Comparison of ENCODE assay signal across 8 cellular contexts in genomic region chr1:236064674-236065508, GRCh38. TPM values are rescaled to one million over a fixed set of nuclear protein-coding genes. Genes with fewer than 3 reads are reported as not detected.
A peak's percentile ranks its signal among the peaks of the same experiment; 100 is the strongest.
DNase-seq lines count a peak whose midpoint lies in the region; ATAC-seq and TF ChIP-seq lines count a peak whose summit lies in the region.

TSS of gene NID1 (minus strand) at chr1:236065090. CDS start at chr1:236065079, 11 bp downstream.

- peak within 1 kb of the TSS; percentile 54 to 72 (median 55) for H3K4me3 ChIP-seq in mammary epithelial cell (replicated peaks in 1 of 3; ENCODE audit: insufficient read depth in 1 of 3, low read depth in 2 of 3, low read length in 3 of 3)
- peak within 1 kb of the TSS; percentile 60 for H3K4me3 ChIP-seq in iPS-15b (ENCODE audit: low read depth, low read length)
- H3K4me3 ChIP-seq in retinal pigment epithelial cell (ENCODE audit: low read length): peak within 1 kb of the TSS; percentile 62

- H3K27me3 ChIP-seq in mammary epithelial cell (ENCODE audit: insufficient read depth, low read length) (peaks cover 15% of the 10 kb centered on the region), iPS-15b (ENCODE audit: control insufficient read depth, insufficient read depth, low read length) (peaks cover 28% of the 10 kb centered on the region)

- peaks cover 15% of the 10 kb centered on the region for H3K4me1 ChIP-seq in mammary epithelial cell (ENCODE audit: insufficient read depth, low read length)
- H3K4me1 ChIP-seq in iPS-15b (ENCODE audit: control insufficient read depth, insufficient read depth, low read length): no peaks in the 10 kb centered on the region

- H3K4me2 ChIP-seq in mammary epithelial cell (ENCODE audit: insufficient read depth, low read depth, low read length): peak within 1 kb of the TSS; percentile 99

- no peaks in the 10 kb centered on the region for H3K9me3 ChIP-seq in mammary epithelial cell (replicated peaks; ENCODE audit: insufficient read depth, low read length)
- no peaks in the 10 kb centered on the region for H3K9me3 ChIP-seq in iPS-15b (ENCODE audit: control insufficient read depth, insufficient read depth, low read length)

- in situ Hi-C loops in mammary epithelial cell (cut with MboI; ENCODE audit: low sequenced_read_pairs in 2 of 2): no loop called here

- H3K27ac ChIP-seq in mammary epithelial cell (ENCODE audit: insufficient read depth, low read depth, low read length): no peak within 1 kb of the TSS

- peak within 1 kb of the TSS; percentile 20 for H3K9ac ChIP-seq in mammary epithelial cell (ENCODE audit: insufficient read depth, low read length)
- peak within 1 kb of the TSS; percentile 47 for H3K9ac ChIP-seq in iPS-15b (ENCODE audit: low read depth, low read length)

- no peaks in the 10 kb centered on the region for H3K79me2 ChIP-seq in mammary epithelial cell (ENCODE audit: insufficient read depth, low read length)

- DNase-seq in ELR (ENCODE audit: low read depth) (peak; percentile 84), SKM-1 treated with dmso at 0.1 percent for 144 hours (lab: John Stamatoyannopoulos, UW; ENCODE audit: unreplicated experiment) (peak; percentile 59), mammary epithelial cell (peak; percentile 42), retinal pigment epithelial cell (ENCODE audit: low read depth) (no peak), Kasumi-1 (lab: John Stamatoyannopoulos, UW) (no peak)

- CTCF ChIA-PET in mammary epithelial cell (lab: Charles Lee; ENCODE audit: low non-redundant PET): no interaction called here

- no peaks in the 10 kb centered on the region for H4K20me1 ChIP-seq in mammary epithelial cell (ENCODE audit: insufficient read depth, low read length)

- dilution Hi-C loops in mammary epithelial cell (cut with HindIII; ENCODE audit: low sequenced_read_pairs): no loop called here

- intact Hi-C loops in mammary epithelial cell (cut with micrococcal nuclease): loop anchor here (2.0 to 10.0 kb wide), 2 partner anchors 94 to 200 kb away; partner anchors contain the start of gene LYST

- BruUV-seq in mammary epithelial cell (replicated peaks; lab: Mats Ljungman, UMichigan): no TSS peak

- ATAC-seq in HG02610 (IDR thresholded peaks at IDR 0.05; ENCODE audit: unreplicated experiment) (peak; percentile 17), HG03196 (IDR thresholded peaks at IDR 0.05; ENCODE audit: unreplicated experiment) (no peak)

- peak within 1 kb of the TSS; percentile 90 for H2AFZ ChIP-seq in mammary epithelial cell (ENCODE audit: low read depth, low read length)

- no peaks in the 10 kb centered on the region for H3K36me3 ChIP-seq in mammary epithelial cell (ENCODE audit: insufficient read depth, low read length)
- H3K36me3 ChIP-seq in iPS-15b (ENCODE audit: control insufficient read depth, insufficient read depth, low read length): no peaks in the 10 kb centered on the region

- TF ChIP-seq CTCF in mammary epithelial cell (conservative IDR thresholded peaks at IDR 0.05 in 1 of 2, IDR thresholded peaks at IDR 0.05 in 1 of 2; ENCODE audit: extremely low read depth in 1 of 2, insufficient read depth in 1 of 2, low read depth in 1 of 2, low read length in 2 of 2) (no peak), retinal pigment epithelial cell (conservative IDR thresholded peaks at IDR 0.05; ENCODE audit: low read depth, low read length) (peak; percentile 23)

- WGBS in mammary epithelial cell (ENCODE audit: low coverage, missing lambda C conversion rate): 7% methylated on average over 31 of the region's 100 CpGs

RNA-seq across cellular contexts. Expression of gene NID1, which starts in this region (rescaled TPM):
- total RNA-seq in mammary epithelial cell: 10 to 100 TPM in 1 of 2 donors, 1 to 10 TPM in 1; 8.0 to 21.3 TPM
- 3.7 TPM for polyA plus RNA-seq in mammary epithelial cell
- polyA minus RNA-seq in mammary epithelial cell: 13.8 TPM

Comparison
In these comparisons a context has a peak if more than half of its experiments do, and no peak if none do; other contexts are left out.
1. DNase-seq: peak in ELR (single experiment), SKM-1 treated with dmso at 0.1 percent for 144 hours (single experiment) and mammary epithelial cell (single experiment); none in retinal pigment epithelial cell (single experiment) and Kasumi-1 (0 of 2).
2. Peak in every context shown above with its lines, with median percentiles within 50 percentile points of each other: H3K4me3 ChIP-seq.